ENCODE assay signal across 8 cellular contexts in genomic region chr12:108167974-108168373, GRCh38. TPM values are rescaled to one million over a fixed set of nuclear protein-coding genes. Genes with fewer than 3 reads are reported as not detected.
"Had no signal": no experiment of that assay in that cellular context is flagged by ENCODE, and none has a peak within 500 bp of the region (broad histone marks: within the 10 kb centered on the region; RNA-seq: fewer than 3 reads in every experiment).

No MANE protein-coding gene starts in this region.

- H3K4me3 Mint-ChIP-seq: GM23338, H9 had no signal

- DNase-seq: H9, HCEC 1CT, IMR-90 had no signal

- H3K9me3 Mint-ChIP-seq: GM23338 had no signal

- FAIRE-seq: H1, H54, HTR-8/SVneo had no signal

- H3K27ac Mint-ChIP-seq: GM23338 had no signal

- ATAC-seq: GM23338 had no signal

- H3K4me3 ChIP-seq: GM23338 had no signal

RNA-seq across cellular contexts. Expression of gene WSCD2, which starts 38.9 kb away (rescaled TPM):
- total RNA-seq: HT-29, IMR-90 had no signal
